Comparison of ENCODE assay signal across 8 cellular contexts in genomic region chr7:107891619-107892366, GRCh38. TPM values are rescaled to one million over a fixed set of nuclear protein-coding genes. Genes with fewer than 3 reads are reported as not detected.
DNase-seq lines count a peak whose midpoint lies in the region; ATAC-seq and TF ChIP-seq lines count a peak whose summit lies in the region.

No MANE protein-coding gene starts in this region.

- CTCF ChIA-PET in IMR-90 (lab: Yijun Ruan, JAX), result no interaction called here

- peaks cover 7% of the 10 kb centered on the region; the same call in 1 of the 2 replicates for H3K9me1 ChIP-seq in IMR-90 (ENCODE audit: insufficient read depth, low read length)

- H3K9ac ChIP-seq in IMR-90 (ENCODE audit: low read depth, low read length), result peak overlapping the region; percentile 98

- peak overlapping the region; percentile 93 for H3K14ac ChIP-seq in IMR-90 (replicated peaks; ENCODE audit: low read depth, low read length)

- H3K9me3 ChIP-seq in IMR-90 (ENCODE audit: control insufficient read depth, insufficient read depth, low read length), result no peaks in the 10 kb centered on the region
- H3K9me3 ChIP-seq in adrenal gland (replicated peaks in 1 of 3), result no peaks in the 10 kb centered on the region
- H3K9me3 ChIP-seq in thoracic aorta, result no peaks in the 10 kb centered on the region

- TF ChIP-seq POLR2A in IMR-90 (IDR thresholded peaks at IDR 0.05; ENCODE audit: low read depth, low read length) (no peak), adrenal gland (IDR thresholded peaks at IDR 0.05) (no peak)

- H3K27me3 ChIP-seq in IMR-90 (ENCODE audit: control insufficient read depth, insufficient read depth, low read length) (no peaks in the 10 kb centered on the region), adrenal gland (no peaks in the 10 kb centered on the region), layer of hippocampus (ENCODE audit: control insufficient read depth, insufficient read depth, low read length) (no peaks in the 10 kb centered on the region), thoracic aorta (replicated peaks; ENCODE audit: insufficient read depth) (no peaks in the 10 kb centered on the region)

- in situ Hi-C loops in IMR-90 (cut with MboI; ENCODE audit: low sequenced_read_pairs), result no loop called here

- ATAC-seq in GM19467 (IDR thresholded peaks at IDR 0.05; ENCODE audit: unreplicated experiment) (peak; percentile 11), IMR-90 (ENCODE audit: low read depth) (no peak), thoracic aorta (ENCODE audit: insufficient number of reproducible peaks, low FRiP score, low read depth) (no peak)

- H3K4me1 ChIP-seq in IMR-90 (ENCODE audit: control insufficient read depth, insufficient read depth, low read length), result peaks cover 5% of the 10 kb centered on the region
- H3K4me1 ChIP-seq in adrenal gland (replicated peaks in 1 of 2), result peaks cover 7 to 42% of the 10 kb centered on the region in 2 donors
- H3K4me1 ChIP-seq in thoracic aorta (ENCODE audit: control insufficient read depth in 1 of 2, low read depth in 2 of 2), result peaks cover 21 to 33% of the 10 kb centered on the region in 2 donors

- 0 out of 2 replicates have a peak overlapping the region, but pooled peaks have one; percentile 4 for H4K91ac ChIP-seq in IMR-90 (ENCODE audit: insufficient read depth, low read depth, low read length)

- H3K36me3 ChIP-seq in IMR-90 (ENCODE audit: control insufficient read depth, insufficient read depth, low read length) (peaks cover 4% of the 10 kb centered on the region; the same call in 1 of the 2 replicates), adrenal gland (replicated peaks in 1 of 2) (peaks cover 0 to 22% of the 10 kb centered on the region in 2 donors), thoracic aorta (no peaks in the 10 kb centered on the region)

- no peak overlapping the region for H2BK15ac ChIP-seq in IMR-90 (ENCODE audit: low read depth, low read length)

- peak overlapping the region; percentile 79 for H2AK5ac ChIP-seq in IMR-90 (ENCODE audit: low read depth, low read length)

- no peak for TF ChIP-seq RAD21 in IMR-90 (IDR thresholded peaks at IDR 0.05; ENCODE audit: low read length)

- H2BK120ac ChIP-seq in IMR-90 (ENCODE audit: low read depth, low read length), result no peak overlapping the region

- peak overlapping the region; percentile 72 for H3K4me3 ChIP-seq in IMR-90 (ENCODE audit: insufficient read depth, low read depth, low read length)
- H3K4me3 ChIP-seq in adrenal gland, result peak overlapping the region in 3 of 4 donors; percentile 66 to 87 (median 72)
- peak overlapping the region; percentile 81 for H3K4me3 ChIP-seq in thoracic aorta

- H3K18ac ChIP-seq in IMR-90 (ENCODE audit: low read depth, low read length), result no peak overlapping the region

- peak overlapping the region; percentile 86 for H3K4ac ChIP-seq in IMR-90 (ENCODE audit: low read depth, low read length)

- BruUV-seq in IMR-90 (replicated peaks; lab: Mats Ljungman, UMichigan), result no TSS peak

- peak overlapping the region; percentile 86 for H3K4me2 ChIP-seq in IMR-90 (ENCODE audit: low read depth, low read length)

- peak overlapping the region; percentile 58 for H3K23ac ChIP-seq in IMR-90 (ENCODE audit: low read depth, low read length)

- peak overlapping the region; percentile 8; the same call in 1 of the 2 replicates for H4K5ac ChIP-seq in IMR-90 (ENCODE audit: low read depth, low read length)

- H3K27ac ChIP-seq in IMR-90 (ENCODE audit: insufficient read depth, low read length) (peak overlapping the region; percentile 95), adrenal gland (peak overlapping the region; percentile 36 to 100 (median 99)), layer of hippocampus (ENCODE audit: low read depth, low read length) (peak overlapping the region; percentile 93), thoracic aorta (peak overlapping the region; percentile 84 to 88)

- H3K79me1 ChIP-seq in IMR-90 (ENCODE audit: low read depth in 1 of 2, low read length in 2 of 2), result peaks cover 26 to 35% of the 10 kb centered on the region in 2 experiments; a peak in 3 of 4 replicates

- dilution Hi-C loops in IMR-90 (cut with HindIII; ENCODE audit: low sequenced_read_pairs, unreplicated experiment), result no loop called here

- POLR2A ChIA-PET in IMR-90 (lab: Charles Lee; ENCODE audit: unreplicated experiment), result no interaction called here

- H2AFZ ChIP-seq in IMR-90 (replicated peaks; ENCODE audit: low read length, poor library complexity), result peak overlapping the region; percentile 99

- peak overlapping the region; percentile 56 to 80 for H4K8ac ChIP-seq in IMR-90 (ENCODE audit: low read depth in 2 of 2, low read length in 2 of 2)

- H4K20me1 ChIP-seq in IMR-90 (ENCODE audit: insufficient read depth, low read length), result peaks cover 22% of the 10 kb centered on the region

- WGBS in IMR-90 (ENCODE audit: extremely low coverage in 2 of 2, insufficient read length in 1 of 2), 2 experiments, result 94% methylated on average over 2 of the region's 10 CpGs; no CpG with 5 or more reads in 1 of the 2 experiments
- WGBS in adrenal gland, 4 donors, result 28 to 43% (median 37%) methylated on average over 10 of the region's 10 CpGs

- TF ChIP-seq CTCF in IMR-90 (conservative IDR thresholded peaks at IDR 0.05; ENCODE audit: low read depth, low read length), result no peak
- no peak for TF ChIP-seq CTCF in adrenal gland (IDR thresholded peaks at IDR 0.05)
- no peak for TF ChIP-seq CTCF in thoracic aorta (IDR thresholded peaks at IDR 0.05)

- intact Hi-C loops in IMR-90 (cut with micrococcal nuclease), result no loop called here
- intact Hi-C loops in adrenal gland (cut with DNase I), result loop anchor here in 1 of 2 donors (10.0 kb wide), 1 partner anchor 113 kb away; the partner anchor contains the start of gene LAMB1

- H2BK5ac ChIP-seq in IMR-90 (ENCODE audit: low read depth, low read length, poor library complexity, severe bottlenecking), result peak overlapping the region; percentile 94

- peak overlapping the region; percentile 86 for H3K56ac ChIP-seq in IMR-90 (ENCODE audit: extremely low read depth, insufficient read depth, low read length)

- no peak overlapping the region for H2BK20ac ChIP-seq in IMR-90 (ENCODE audit: low read depth, low read length)

- DNase-seq in ELF-1 (ENCODE audit: low read depth, low spot score) (peak; percentile 16), IMR-90 (peak; percentile 60), adrenal gland (no peak), thoracic aorta (ENCODE audit: low spot score) (no peak), 8988T (no peak), NCI-H2081 treated with DMSO at 0.1 percent for 48 hours (lab: John Stamatoyannopoulos, UW) (no peak)

- peak overlapping the region; percentile 89 for H2AK9ac ChIP-seq in IMR-90 (replicated peaks; ENCODE audit: low read depth, low read length, poor library complexity)

TF ChIP-seq in IMR-90, 13 proteins besides CTCF, POLR2A, EP300 and RAD21:
- TF ChIP-seq MAZ (IDR thresholded peaks at IDR 0.05; ENCODE audit: borderline replicate concordance, low read depth, low read length) (no peak), CEBPB (IDR thresholded peaks at IDR 0.05; ENCODE audit: low read depth, low read length) (peak; percentile 68), ELK1 (IDR thresholded peaks at IDR 0.05; ENCODE audit: borderline replicate concordance, low read depth, low read length) (no peak), NFE2L2 (IDR thresholded peaks at IDR 0.05; ENCODE audit: low read depth, low read length) (peak; percentile 73; the same call in 1 of the 2 replicates)

RNA-seq across cellular contexts. Expression of gene DLD, which starts 0.8 kb away (rescaled TPM):
- 120 and 361 TPM in 2 replicates for total RNA-seq in IMR-90 (2012; rRNA removed)
- 86.2 and 121 TPM in 2 replicates for polyA plus RNA-seq in IMR-90 (2012; rRNA removed)
- 30.6 and 73.6 TPM in 2 replicates for polyA plus RNA-seq in IMR-90 (2012; cell fraction: cytosol; rRNA removed)
- polyA plus RNA-seq in IMR-90 (2012; cell fraction: nucleus; rRNA removed; ENCODE audit: low replicate concordance), result 15.8 and 90.9 TPM in 2 replicates
- 100 to 1,000 TPM in 7 of 8 donors, 10 to 100 TPM in 1; 72.4 to 616 (median 155) TPM for total RNA-seq in adrenal gland
- 100 to 1,000 TPM in 1 of 3 donors, 10 to 100 TPM in 2; 21.6 to 372 (median 26.4) TPM for polyA plus RNA-seq in adrenal gland
- 10 to 100 TPM; 60.4 to 80.8 TPM for total RNA-seq in thoracic aorta

Comparison
In these comparisons a context has a peak if more than half of its experiments do, and no peak if none do; other contexts are left out.
1. DNase-seq: peak in ELF-1 (single experiment) and IMR-90 (single experiment); none in adrenal gland (0 of 7), thoracic aorta (single experiment), 8988T (single experiment) and NCI-H2081 treated with DMSO at 0.1 percent for 48 hours (single experiment).
2. Peak in every context shown above with its lines, with median percentiles within 50 percentile points of each other: H3K27ac ChIP-seq and H3K4me3 ChIP-seq.